In the genomic region with DNA sequence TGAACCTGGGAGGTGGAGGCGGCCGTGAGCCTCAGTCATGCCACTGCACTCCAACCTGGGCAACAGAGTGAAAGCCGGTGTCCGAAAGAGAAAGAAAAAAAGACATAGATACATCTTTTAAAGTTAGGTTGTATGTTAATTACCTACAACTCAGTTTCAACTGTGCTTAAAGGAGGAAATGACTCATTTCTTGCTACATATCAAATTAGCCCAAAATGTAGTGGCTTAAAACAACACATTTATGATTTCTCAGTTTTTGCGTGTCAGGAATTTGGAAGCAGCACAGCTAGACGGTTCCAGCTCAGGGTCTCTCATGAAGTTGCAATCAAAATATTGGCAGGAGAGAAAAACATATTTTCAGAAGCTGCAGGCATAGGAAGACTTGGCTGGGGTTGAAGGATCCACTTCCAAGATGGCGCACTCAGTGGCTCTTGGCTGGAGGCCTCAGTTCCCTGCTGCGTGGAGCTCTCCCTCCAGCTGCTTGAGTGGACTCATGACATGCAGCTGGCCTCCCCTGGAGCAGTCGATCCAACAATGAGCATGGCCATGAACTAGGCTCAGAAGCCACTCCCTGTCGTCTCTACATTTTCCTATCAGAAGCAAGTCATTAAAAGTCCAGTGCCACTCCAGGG, we compare ENCODE assay signal across 8 cellular contexts. TPM values are rescaled to one million over a fixed set of nuclear protein-coding genes. Genes with fewer than 3 reads are reported as not detected.
DNase-seq lines count a peak whose midpoint lies in the region; ATAC-seq, FAIRE-seq and TF ChIP-seq lines count a peak whose summit lies in the region.

No MANE protein-coding gene starts in this region.

- H3K27ac ChIP-seq in cardiac muscle cell (peak overlapping the region; percentile 68), pancreas (peak overlapping the region in 2 of 4 donors; percentile 97 to 98)

- intact Hi-C loops in pancreas (cut with DNase I) = no loop called here

- ATAC-seq in HG03575 (IDR thresholded peaks at IDR 0.05; ENCODE audit: extremely low read depth, insufficient number of reproducible peaks, low FRiP score, unreplicated experiment) (peak; percentile 38), pancreas (no peak)

- no peak for FAIRE-seq in pancreas (lab: Jason Lieb, UNC)

- H3K27me3 ChIP-seq in cardiac muscle cell = no peaks in the 10 kb centered on the region
- H3K27me3 ChIP-seq in pancreas = no peaks in the 10 kb centered on the region

- DNase-seq in activated CD8-positive, alpha-beta memory T cell treated with anti-CD3 and anti-CD28 coated beads for 24 hours = peak; percentile 71
- no peak for DNase-seq in activated CD8-positive, alpha-beta memory T cell treated with anti-CD3 and anti-CD28 coated beads, Interleukin-2, amount 50 U/mL, for 4 hours
- DNase-seq in activated T-helper 9 cell treated with anti-CD3 and anti-CD28 coated beads, Interleukin-2, amount 50 U/mL, for 16 hours (ENCODE audit: low read depth) = peak; percentile 17
- DNase-seq in cardiac muscle cell (ENCODE audit: low read depth in 1 of 2, low spot score in 1 of 2) (peak in 1 of 2 donors; percentile 85), pancreas (no peak), HUDEP-2 (lab: John Stamatoyannopoulos, UW; ENCODE audit: unreplicated experiment in 76 of 76) (no peak)
- DNase-seq in stimulated activated CD8-positive, alpha-beta memory T cell treated with anti-CD3 and anti-CD28 coated beads, Interleukin-4, amount 100 ng/mL, for 48 hours = peak; percentile 49

- TF ChIP-seq CTCF in cardiac muscle cell (IDR thresholded peaks at IDR 0.05; ENCODE audit: low read depth, low read length) (no peak), pancreas (IDR thresholded peaks at IDR 0.05) (no peak)

- H3K4me3 ChIP-seq in cardiac muscle cell (no peak overlapping the region), pancreas (no peak overlapping the region)

- H3K36me3 ChIP-seq in cardiac muscle cell (peaks cover 36% of the 10 kb centered on the region), pancreas (no peaks in the 10 kb centered on the region)

- WGBS in pancreas, 2 donors = 71 to 72% methylated on average over 10 of the region's 10 CpGs

- H3K9me3 ChIP-seq in cardiac muscle cell (ENCODE audit: low read depth) (no peaks in the 10 kb centered on the region), pancreas (no peaks in the 10 kb centered on the region)

- H3K4me1 ChIP-seq in cardiac muscle cell (ENCODE audit: low read depth) (peaks cover 12% of the 10 kb centered on the region), pancreas (peaks cover 13 to 50% (median 29%) of the 10 kb centered on the region in 3 donors)

RNA-seq across cellular contexts. Expression of gene LDLR, which starts 7.1 kb away (rescaled TPM):
- total RNA-seq in cardiac muscle cell (98.6 and 120 TPM in 2 replicates), pancreas (10 to 100 TPM in 5 of 6 donors, 1 to 10 TPM in 1; 8.9 to 43.4 (median 26.5) TPM)
- polyA plus RNA-seq in cardiac muscle cell (57.8 and 107 TPM in 2 replicates), pancreas (10 to 100 TPM; 24.7 to 41.2 TPM)

RNA-seq across cellular contexts. Expression of gene SPC24, which starts 59.3 kb away (rescaled TPM):
- total RNA-seq in cardiac muscle cell (15.8 and 127 TPM in 2 replicates), pancreas (1 to 10 TPM in 1 of 6 donors, under 1 TPM in 5; 0.20 to 1.4 (median 0.55) TPM)
- polyA plus RNA-seq in cardiac muscle cell (7.1 and 25.8 TPM in 2 replicates), pancreas (under 1 TPM; 0.47 to 0.72 TPM)

Comparison
In these comparisons a context has a peak if more than half of its experiments do, and no peak if none do; other contexts are left out.
1. DNase-seq: peak in activated CD8-positive, alpha-beta memory T cell treated with anti-CD3 and anti-CD28 coated beads for 24 hours (single experiment), activated T-helper 9 cell treated with anti-CD3 and anti-CD28 coated beads, Interleukin-2, amount 50 U/mL, for 16 hours (single experiment) and stimulated activated CD8-positive, alpha-beta memory T cell treated with anti-CD3 and anti-CD28 coated beads, Interleukin-4, amount 100 ng/mL, for 48 hours (single experiment); none in activated CD8-positive, alpha-beta memory T cell treated with anti-CD3 and anti-CD28 coated beads, Interleukin-2, amount 50 U/mL, for 4 hours (single experiment), pancreas (0 of 6) and HUDEP-2 (0 of 76).